ENCODE assay signal across 10 cellular contexts in the genomic region with DNA sequence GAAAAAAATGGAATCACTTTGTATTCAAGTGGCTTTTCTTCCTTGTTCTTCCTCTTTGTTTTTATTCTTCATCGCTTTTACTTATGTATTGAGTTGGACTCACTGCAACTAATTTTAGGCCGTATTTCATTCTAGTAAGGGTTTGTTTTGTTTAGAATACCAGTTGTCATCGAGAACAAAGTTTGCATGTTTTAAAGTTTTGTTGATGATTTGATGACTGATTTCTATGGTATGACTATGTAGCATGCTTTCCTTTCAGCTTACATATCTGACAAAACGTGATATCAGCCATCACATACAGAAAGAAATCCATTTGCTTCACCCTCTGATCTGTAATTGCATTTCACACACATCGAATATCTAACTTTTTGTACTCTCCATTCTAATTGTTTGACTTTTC. TPM values are rescaled to one million over a fixed set of nuclear protein-coding genes. Genes with fewer than 3 reads are reported as not detected.
DNase-seq lines count a peak whose midpoint lies in the region; TF ChIP-seq lines count a peak whose summit lies in the region.
"Had no signal": no experiment of that assay in that cellular context is flagged by ENCODE, and none has a peak within 500 bp of the region (broad histone marks: within the 10 kb centered on the region; RNA-seq: fewer than 3 reads in every experiment).

No MANE protein-coding gene starts in this region.

- POLR2A ChIA-PET in activated CD4-positive, alpha-beta T cell treated with anti-CD3 and anti-CD28 coated beads, Interleukin-2, amount 10 ng/mL, durations not matched to agents 7 days and 5 days (lab: Charles Lee) = interaction anchor here (0.6 kb wide), 1 partner anchor 12 kb away, joined by 5 read pairs; no protein-coding TSS in a partner anchor
- POLR2A ChIA-PET in activated CD4-positive, alpha-beta memory T cell treated with anti-CD3 and anti-CD28 coated beads, Interleukin-2, amount 10 ng/mL, durations not matched to agents 7 days and 5 days (lab: Charles Lee) = interaction anchor here (1.0 to 1.4 kb wide), 3 partner anchors 11 to 96 kb away, joined by 3 read pairs; no protein-coding TSS in a partner anchor

- H3K4me1 Mint-ChIP-seq in activated CD4-positive, alpha-beta T cell treated with anti-CD3 and anti-CD28 coated beads, Interleukin-2, amount 10 ng/mL, durations not matched to agents 7 days and 5 days = peaks cover 74% of the 10 kb centered on the region
- H3K4me1 Mint-ChIP-seq in activated CD4-positive, alpha-beta memory T cell treated with anti-CD3 and anti-CD28 coated beads, Interleukin-2, amount 10 ng/mL, durations not matched to agents 7 days and 5 days = peaks cover 68% of the 10 kb centered on the region

- CTCF ChIA-PET in activated CD4-positive, alpha-beta T cell treated with anti-CD3 and anti-CD28 coated beads, Interleukin-2, amount 10 ng/mL, durations not matched to agents 7 days and 5 days (lab: Charles Lee) = interaction anchor here (1.0 kb wide), 1 partner anchor 11 kb away, joined by 6 read pairs; no protein-coding TSS in a partner anchor
- CTCF ChIA-PET in activated CD4-positive, alpha-beta memory T cell treated with anti-CD3 and anti-CD28 coated beads, Interleukin-2, amount 10 ng/mL, durations not matched to agents 7 days and 5 days (lab: Charles Lee) = interaction anchor here (0.7 to 2.0 kb wide), 2 partner anchors 9 to 100 kb away, joined by 3 to 6 read pairs; no protein-coding TSS in a partner anchor

- no peaks in the 10 kb centered on the region for H3K27me3 ChIP-seq in skeletal muscle satellite cell (ENCODE audit: control insufficient read depth, insufficient read depth, low read length)
- H3K27me3 ChIP-seq: SJCRH30 had no signal

- H3K27ac Mint-ChIP-seq in activated CD4-positive, alpha-beta T cell treated with anti-CD3 and anti-CD28 coated beads, Interleukin-2, amount 10 ng/mL, durations not matched to agents 7 days and 5 days = peak overlapping the region; percentile 92
- H3K27ac Mint-ChIP-seq in activated CD4-positive, alpha-beta memory T cell treated with anti-CD3 and anti-CD28 coated beads, Interleukin-2, amount 10 ng/mL, durations not matched to agents 7 days and 5 days = peak overlapping the region; percentile 83

- no peaks in the 10 kb centered on the region for H3K9me3 Mint-ChIP-seq in activated CD4-positive, alpha-beta T cell treated with anti-CD3 and anti-CD28 coated beads, Interleukin-2, amount 10 ng/mL, durations not matched to agents 7 days and 5 days
- H3K9me3 Mint-ChIP-seq in activated CD4-positive, alpha-beta memory T cell treated with anti-CD3 and anti-CD28 coated beads, Interleukin-2, amount 10 ng/mL, durations not matched to agents 7 days and 5 days = no peaks in the 10 kb centered on the region

- H3K36me3 Mint-ChIP-seq in activated CD4-positive, alpha-beta T cell treated with anti-CD3 and anti-CD28 coated beads, Interleukin-2, amount 10 ng/mL, durations not matched to agents 7 days and 5 days (ENCODE audit: low read depth) = peaks cover 57% of the 10 kb centered on the region
- peaks cover 59% of the 10 kb centered on the region for H3K36me3 Mint-ChIP-seq in activated CD4-positive, alpha-beta memory T cell treated with anti-CD3 and anti-CD28 coated beads, Interleukin-2, amount 10 ng/mL, durations not matched to agents 7 days and 5 days (ENCODE audit: low read depth)

- no peaks in the 10 kb centered on the region for H3K9me3 ChIP-seq in skeletal muscle satellite cell (replicated peaks; ENCODE audit: low read length)
- H3K9me3 ChIP-seq: SJCRH30 had no signal

- no peak for TF ChIP-seq CTCF in epithelial cell of esophagus (IDR thresholded peaks at IDR 0.05; ENCODE audit: insufficient read depth, low read depth, low read length, missing control alignments)

- peak overlapping the region; percentile 85 for H3K4me2 ChIP-seq in skeletal muscle satellite cell (ENCODE audit: low read length)

- H3K36me3 ChIP-seq in skeletal muscle satellite cell (ENCODE audit: insufficient read depth, low read length) = peaks cover 26% of the 10 kb centered on the region

- no peak for DNase-seq in activated CD4-positive, alpha-beta T cell treated with anti-CD3 and anti-CD28 coated beads, Interleukin-2, amount 10 ng/mL, durations not matched to agents 7 days and 5 days
- DNase-seq in activated CD4-positive, alpha-beta T cell treated with anti-CD3 and anti-CD28 coated beads for 1 hour = no peak
- no peak for DNase-seq in activated CD4-positive, alpha-beta memory T cell treated with anti-CD3 and anti-CD28 coated beads, Interleukin-2, amount 10 ng/mL, durations not matched to agents 7 days and 5 days
- DNase-seq in epithelial cell of esophagus (ENCODE audit: low read depth) (peak; percentile 27), DMS79 (lab: John Stamatoyannopoulos, UW) (no peak), GOT3 (lab: John Stamatoyannopoulos, UW) (no peak), retina (no peak)
- DNase-seq: NCI-H2107, SJCRH30 had no signal

- H3K9ac ChIP-seq in skeletal muscle satellite cell (ENCODE audit: low read depth, low read length) = peak overlapping the region; percentile 55

- peaks cover 43% of the 10 kb centered on the region for H3K4me1 ChIP-seq in skeletal muscle satellite cell (ENCODE audit: control insufficient read depth, insufficient read depth, low read length)
- H3K4me1 ChIP-seq: SJCRH30 had no signal

- peak overlapping the region; percentile 71 for H3K4me3 Mint-ChIP-seq in activated CD4-positive, alpha-beta T cell treated with anti-CD3 and anti-CD28 coated beads, Interleukin-2, amount 10 ng/mL, durations not matched to agents 7 days and 5 days
- peak overlapping the region; percentile 70 for H3K4me3 Mint-ChIP-seq in activated CD4-positive, alpha-beta memory T cell treated with anti-CD3 and anti-CD28 coated beads, Interleukin-2, amount 10 ng/mL, durations not matched to agents 7 days and 5 days

- H3K4me3 ChIP-seq in epithelial cell of esophagus (ENCODE audit: low read length) (no peak overlapping the region), skeletal muscle satellite cell (ENCODE audit: low read length) (peak overlapping the region; percentile 44)
- H3K4me3 ChIP-seq: SJCRH30 had no signal

- no peaks in the 10 kb centered on the region for H3K27me3 Mint-ChIP-seq in activated CD4-positive, alpha-beta T cell treated with anti-CD3 and anti-CD28 coated beads, Interleukin-2, amount 10 ng/mL, durations not matched to agents 7 days and 5 days
- H3K27me3 Mint-ChIP-seq in activated CD4-positive, alpha-beta memory T cell treated with anti-CD3 and anti-CD28 coated beads, Interleukin-2, amount 10 ng/mL, durations not matched to agents 7 days and 5 days = peaks cover 2% of the 10 kb centered on the region

RNA-seq across cellular contexts. Expression of a gene that starts 4.0 kb away (rescaled TPM):
- 10 to 100 TPM; 72.8 to 74.6 TPM for total RNA-seq in activated CD4-positive, alpha-beta T cell treated with anti-CD3 and anti-CD28 coated beads, Interleukin-2, amount 10 ng/mL, durations not matched to agents 7 days and 5 days
- 10 to 100 TPM; 57.6 to 61.3 TPM for total RNA-seq in activated CD4-positive, alpha-beta memory T cell treated with anti-CD3 and anti-CD28 coated beads, Interleukin-2, amount 10 ng/mL, durations not matched to agents 7 days and 5 days
- 26.0 and 31.9 TPM in 2 replicates for total RNA-seq in skeletal muscle satellite cell (2012; rRNA removed)
